27 cellular contexts compared by ENCODE assay signal in genomic region chr2:118495278-118495677, GRCh38.
"Had no signal": no experiment of that assay in that cellular context is flagged by ENCODE, and none has a peak within 500 bp of the region (broad histone marks: within the 10 kb centered on the region; RNA-seq: fewer than 3 reads in every experiment).

No MANE protein-coding gene starts in this region.

- DNase-seq: dermis blood vessel endothelial cell; effector memory CD4-positive, alpha-beta T cell; foreskin melanocyte; glutamatergic neuron; heart right ventricle; hippocampal formation; left ventricle myocardium superior; lower lobe of right lung; natural killer cell; occipital lobe; ovary; posterior cingulate gyrus; psoas muscle; right cardiac atrium; sigmoid colon; stimulated activated CD4-positive, alpha-beta T cell treated with anti-CD3 and anti-CD28 coated beads, Interleukin-2, amount 100 ng/mL, for 24 hours; stimulated activated CD4-positive, alpha-beta T cell treated with anti-CD3 and anti-CD28 coated beads, Interleukin-4, amount 100 ng/mL, for 24 hours; stimulated activated naive CD8-positive, alpha-beta T cell treated with anti-CD3 and anti-CD28 coated beads, Interleukin-15, Interleukin-2, amounts not matched to agents 100 U/mL and 50 U/mL, for 24 hours; substantia nigra; testis; upper lobe of left lung had no signal

- H3K4me3 ChIP-seq: coronary artery, heart right ventricle, lower lobe of right lung, ovary, psoas muscle, sigmoid colon, testis, tibial nerve, upper lobe of left lung had no signal

- ATAC-seq: heart right ventricle; left ventricle myocardium superior; lower lobe of right lung; natural killer cell; psoas muscle; right cardiac atrium; stimulated activated memory B cell treated with anti-CD40 and anti-IgM and Interleukin-4, amounts not matched to agents 10 μg/mL and 1 μg/mL and 100 μg/mL, for 72 hours; stimulated activated naive CD8-positive, alpha-beta T cell treated with anti-CD3 and anti-CD28 coated beads, Interleukin-15, Interleukin-2, amounts not matched to agents 100 U/mL and 50 U/mL, for 24 hours had no signal

- H3K9me3 ChIP-seq: lower lobe of right lung, ovary, psoas muscle, testis, upper lobe of left lung had no signal

- FAIRE-seq: endometrium, islet of Langerhans, urothelium cell line had no signal

- H3K27me3 ChIP-seq: ovary, testis, tibial nerve, upper lobe of left lung had no signal

- H3K36me3 ChIP-seq: heart right ventricle, lower lobe of right lung, ovary, sigmoid colon, tibial nerve, upper lobe of left lung had no signal

- H3K27ac ChIP-seq: coronary artery, heart right ventricle, lower lobe of right lung, ovary, psoas muscle, sigmoid colon, testis, tibial nerve, upper lobe of left lung had no signal

- H3K4me1 ChIP-seq: heart right ventricle, lower lobe of right lung, psoas muscle, sigmoid colon, testis, tibial nerve, upper lobe of left lung had no signal
